Comparison of ENCODE assay signal across 1 cellular context in genomic region chrX:10156199-10157031, GRCh38.
TF ChIP-seq lines count a peak whose summit lies in the region.

Gene CLCN4, plus strand, starts transcription at chrX:10156975. Its CDS starts 28,058 bp downstream, at chrX:10185033.

TF ChIP-seq in HepG2, 621 proteins besides CTCF, POLR2A, EP300 and RAD21 (continued from another document and continues in another):
- TF ChIP-seq ZNF512 (CRISPR knock-in tag; IDR thresholded peaks at IDR 0.05) = no peak
- peak; percentile 73 for TF ChIP-seq USF2 (IDR thresholded peaks at IDR 0.05; ENCODE audit: low read depth, low read length)
- TF ChIP-seq USF2 (CRISPR knock-in tag; IDR thresholded peaks at IDR 0.05; ENCODE audit: borderline replicate concordance) = peak; percentile 88; the same call in 1 of the 2 replicates
- TF ChIP-seq UBTF (CRISPR knock-in tag; IDR thresholded peaks at IDR 0.05) = 0 out of 2 replicates have a peak, but pooled peaks have one; percentile 18
- TF ChIP-seq BHLHE40 (IDR thresholded peaks at IDR 0.05; ENCODE audit: low read length) = peak; percentile 60; the same call in 1 of the 2 replicates
- TF ChIP-seq ZNF251 (CRISPR knock-in tag; IDR thresholded peaks at IDR 0.05) = no peak
- TF ChIP-seq ZNF589 (CRISPR knock-in tag; conservative IDR thresholded peaks at IDR 0.05) = no peak
- no peak for TF ChIP-seq ZBTB40 (IDR thresholded peaks at IDR 0.05)
- TF ChIP-seq ZBTB40 (CRISPR knock-in tag; IDR thresholded peaks at IDR 0.05) = no peak
- TF ChIP-seq NPAS2 (CRISPR knock-in tag; IDR thresholded peaks at IDR 0.05; ENCODE audit: borderline replicate concordance) = no peak
- TF ChIP-seq ZFX (CRISPR knock-in tag; IDR thresholded peaks at IDR 0.05; ENCODE audit: low read depth) = peak; percentile 48
- TF ChIP-seq RNF219 (CRISPR knock-in tag; IDR thresholded peaks at IDR 0.05) = no peak
- peak; percentile 93 for TF ChIP-seq PRDM15 (CRISPR knock-in tag; IDR thresholded peaks at IDR 0.05)
- no peak; the same call in 1 of the 2 replicates for TF ChIP-seq YEATS4 (CRISPR knock-in tag; IDR thresholded peaks at IDR 0.05; ENCODE audit: borderline replicate concordance)
- TF ChIP-seq RNF2 (conservative IDR thresholded peaks at IDR 0.05; ENCODE audit: low read depth) = no peak
- TF ChIP-seq SNAPC2 (CRISPR knock-in tag; IDR thresholded peaks at IDR 0.05) = no peak
- no peak for TF ChIP-seq ZNF121 (CRISPR knock-in tag; IDR thresholded peaks at IDR 0.05)
- TF ChIP-seq ZNF296 (CRISPR knock-in tag; conservative IDR thresholded peaks at IDR 0.05) = no peak
- no peak for TF ChIP-seq ZNF280D (CRISPR knock-in tag; IDR thresholded peaks at IDR 0.05)
- no peak for TF ChIP-seq GLI4 (CRISPR knock-in tag; IDR thresholded peaks at IDR 0.05; ENCODE audit: borderline replicate concordance)
- no peak for TF ChIP-seq KAT7 (CRISPR knock-in tag; IDR thresholded peaks at IDR 0.05; ENCODE audit: borderline replicate concordance)
- no peak for TF ChIP-seq REXO4 (CRISPR knock-in tag; IDR thresholded peaks at IDR 0.05; ENCODE audit: borderline replicate concordance)
- TF ChIP-seq MYC (CRISPR knock-in tag; IDR thresholded peaks at IDR 0.05; ENCODE audit: borderline replicate concordance) = peak; percentile 33
